ENCODE assay signal across 11 cellular contexts in genomic region chr11:125170406-125171031, GRCh38. TPM values are rescaled to one million over a fixed set of nuclear protein-coding genes. Genes with fewer than 3 reads are reported as not detected.
DNase-seq lines count a peak whose midpoint lies in the region; ATAC-seq and TF ChIP-seq lines count a peak whose summit lies in the region.
"Had no signal": no experiment of that assay in that cellular context is flagged by ENCODE, and none has a peak within 500 bp of the region (broad histone marks: within the 10 kb centered on the region; RNA-seq: fewer than 3 reads in every experiment).

No MANE protein-coding gene starts in this region.

- H3K27ac ChIP-seq in ectodermal cell (ENCODE audit: insufficient read depth, low read depth, low read length, poor library complexity, severe bottlenecking) (peak overlapping the region; percentile 73), spleen (peak overlapping the region in 5 of 8 donors; percentile 28 to 58 (median 45))
- H3K27ac ChIP-seq: RWPE1 had no signal

- 11 to 13% methylated on average over 12 to 13 of the region's 13 CpGs for WGBS in ectodermal cell, 2 experiments
- 55 to 57% (median 55%) methylated on average over 9 to 13 of the region's 13 CpGs for WGBS in spleen, 5 donors

- H3K27me3 ChIP-seq in ectodermal cell (ENCODE audit: control insufficient read depth, insufficient read depth, low read length, poor library complexity, severe bottlenecking) (no peaks in the 10 kb centered on the region), spleen (replicated peaks in 1 of 7) (peaks cover 0 to 96% (median 21%) of the 10 kb centered on the region in 7 donors)

- no peak overlapping the region for H3K4me3 ChIP-seq in ectodermal cell (ENCODE audit: insufficient read depth, low read depth, low read length)
- H3K4me3 ChIP-seq in spleen, result no peak overlapping the region

- ATAC-seq in GM18517 (IDR thresholded peaks at IDR 0.05; ENCODE audit: unreplicated experiment), result no peak
- no peak for ATAC-seq in GM18867 (IDR thresholded peaks at IDR 0.05; ENCODE audit: unreplicated experiment)
- ATAC-seq: activated CD8-positive, alpha-beta T cell treated with anti-CD3 and anti-CD28 coated beads, Interleukin-2, amount 10 ng/mL, durations not matched to agents 7 days and 5 days had no signal

- no peaks in the 10 kb centered on the region for H3K9me3 ChIP-seq in ectodermal cell (ENCODE audit: control insufficient read depth, low read length)
- H3K9me3 ChIP-seq in spleen, result no peaks in the 10 kb centered on the region

- H3K4me1 ChIP-seq in ectodermal cell (ENCODE audit: control insufficient read depth, insufficient read depth, low read length) (peaks cover 39% of the 10 kb centered on the region), spleen (peaks cover 0 to 37% (median 18%) of the 10 kb centered on the region in 6 donors)

- TF ChIP-seq CTCF in spleen (IDR thresholded peaks at IDR 0.05 in 8 of 11, conservative IDR thresholded peaks at IDR 0.05 in 3 of 11), result no peak

- DNase-seq in LHCN-M2 (ENCODE audit: low read depth) (peak; percentile 93), left kidney (ENCODE audit: low read depth, low spot score) (peak; percentile 89), spleen (no peak), NCI-H146 treated with DMSO at 0.1 percent for 48 hours (lab: John Stamatoyannopoulos, UW; ENCODE audit: unreplicated experiment) (no peak), cerebellar cortex (ENCODE audit: low spot score) (no peak)
- DNase-seq: activated CD8-positive, alpha-beta T cell treated with anti-CD3 and anti-CD28 coated beads, Interleukin-2, amount 10 ng/mL, durations not matched to agents 7 days and 5 days; NCI-H1436 treated with DMSO at 0.1 percent for 48 hours had no signal

- no peak for TF ChIP-seq POLR2A in spleen (IDR thresholded peaks at IDR 0.05)

- intact Hi-C loops in spleen (cut with DNase I; ENCODE audit: low total_unique reads), result no loop called here

- no peaks in the 10 kb centered on the region for H3K36me3 ChIP-seq in ectodermal cell (ENCODE audit: control insufficient read depth, insufficient read depth, low read length)
- H3K36me3 ChIP-seq in spleen, result no peaks in the 10 kb centered on the region

RNA-seq across cellular contexts. Expression of gene PKNOX2, which starts 6.0 kb away (rescaled TPM):
- total RNA-seq in LHCN-M2 (2014; rRNA removed) (14.6 and 15.6 TPM in 2 replicates), spleen (1 to 10 TPM; 2.7 to 8.9 (median 4.7) TPM)
- 18.2 TPM for polyA plus RNA-seq in LHCN-M2 (2012)
- polyA plus RNA-seq in ectodermal cell (2013, experiment 1 of 4), result 44.3 TPM
- 55.2 TPM for polyA plus RNA-seq in ectodermal cell (2013, experiment 2 of 4)
- 31.6 TPM for polyA plus RNA-seq in ectodermal cell (2013, experiment 3 of 4)
- 38.2 TPM for polyA plus RNA-seq in ectodermal cell (2013, experiment 4 of 4)
- 1 to 10 TPM in 1 of 3 donors, under 1 TPM in 2; 0.80 to 1.6 (median 0.80) TPM for polyA plus RNA-seq in spleen
- total RNA-seq: activated CD8-positive, alpha-beta T cell treated with anti-CD3 and anti-CD28 coated beads, Interleukin-2, amount 10 ng/mL, durations not matched to agents 7 days and 5 days had no signal

RNA-seq across cellular contexts. Expression of gene TMEM218, which starts 59.1 kb away (rescaled TPM):
- total RNA-seq in LHCN-M2 (2014; rRNA removed), result 32.4 and 38.1 TPM in 2 replicates
- polyA plus RNA-seq in LHCN-M2 (2012), result 20.3 TPM
- polyA plus RNA-seq in ectodermal cell (2013, experiment 1 of 4), result 49.5 TPM
- 53.5 TPM for polyA plus RNA-seq in ectodermal cell (2013, experiment 2 of 4)
- 50.4 TPM for polyA plus RNA-seq in ectodermal cell (2013, experiment 3 of 4)
- polyA plus RNA-seq in ectodermal cell (2013, experiment 4 of 4), result 59.1 TPM
- 10 to 100 TPM; 12.0 to 23.1 (median 17.9) TPM for total RNA-seq in spleen
- 10 to 100 TPM; 28.0 to 34.7 (median 30.1) TPM for polyA plus RNA-seq in spleen

Comparison
In these comparisons a context has a peak if more than half of its experiments do, and no peak if none do; other contexts are left out.
1. DNase-seq: peak in LHCN-M2 (single experiment) and left kidney (single experiment); none in spleen (single experiment), NCI-H146 treated with DMSO at 0.1 percent for 48 hours (single experiment) and cerebellar cortex (single experiment).